9 cellular contexts compared by ENCODE assay signal in genomic region chr11:63918576-63919171, GRCh38. TPM values are rescaled to one million over a fixed set of nuclear protein-coding genes. Genes with fewer than 3 reads are reported as not detected.
DNase-seq lines count a peak whose midpoint lies in the region; ATAC-seq and TF ChIP-seq lines count a peak whose summit lies in the region.
"Had no signal": no experiment of that assay in that cellular context is flagged by ENCODE, and none has a peak within 500 bp of the region (broad histone marks: within the 10 kb centered on the region; RNA-seq: fewer than 3 reads in every experiment).

No MANE protein-coding gene starts in this region.

- H3K36me3 ChIP-seq in WERI-Rb-1 (peaks cover 16% of the 10 kb centered on the region), tibial artery (no peaks in the 10 kb centered on the region)
- H3K36me3 ChIP-seq: brain microvascular endothelial cell had no signal

- H3K36me3 Mint-ChIP-seq in activated CD8-positive, alpha-beta memory T cell treated with anti-CD3 and anti-CD28 coated beads, Interleukin-2, amount 10 ng/mL, durations not matched to agents 7 days and 5 days: no peaks in the 10 kb centered on the region
- no peaks in the 10 kb centered on the region for H3K36me3 Mint-ChIP-seq in activated CD4-positive, alpha-beta memory T cell treated with anti-CD3 and anti-CD28 coated beads, Interleukin-2, amount 10 ng/mL, durations not matched to agents 7 days and 5 days (ENCODE audit: low read depth)

- TF ChIP-seq CTCF in WERI-Rb-1 (IDR thresholded peaks at IDR 0.05; ENCODE audit: low read depth, low read length) (no peak), tibial artery (IDR thresholded peaks at IDR 0.05) (no peak)

- H3K4me3 ChIP-seq in WERI-Rb-1 (ENCODE audit: low read depth, low read length): peak overlapping the region; percentile 63
- H3K4me3 ChIP-seq in tibial artery: peak overlapping the region; percentile 54 to 63

- DNase-seq in activated CD8-positive, alpha-beta memory T cell treated with anti-CD3 and anti-CD28 coated beads for 24 hours: peak; percentile 61
- DNase-seq in activated CD8-positive, alpha-beta memory T cell treated with anti-CD3 and anti-CD28 coated beads, Interleukin-2, amount 10 ng/mL, durations not matched to agents 7 days and 5 days: no peak
- peak; percentile 64 for DNase-seq in WERI-Rb-1
- peak in 1 of 2 donors; percentile 36 for DNase-seq in left colon
- DNase-seq in tibial artery: no peak
- DNase-seq in activated CD4-positive, alpha-beta memory T cell treated with anti-CD3 and anti-CD28 coated beads, Interleukin-2, amount 10 ng/mL, durations not matched to agents 7 days and 5 days: no peak
- DNase-seq in NK-92 treated with Interleukin-12 subunit alpha and Interleukin-12 subunit beta, amount 100 ng/mL, for 24 hours (lab: John Stamatoyannopoulos, UW): no peak
- DNase-seq: brain microvascular endothelial cell had no signal

- H3K4me1 Mint-ChIP-seq in activated CD8-positive, alpha-beta memory T cell treated with anti-CD3 and anti-CD28 coated beads, Interleukin-2, amount 10 ng/mL, durations not matched to agents 7 days and 5 days: peaks cover 10% of the 10 kb centered on the region
- H3K4me1 Mint-ChIP-seq in activated CD4-positive, alpha-beta memory T cell treated with anti-CD3 and anti-CD28 coated beads, Interleukin-2, amount 10 ng/mL, durations not matched to agents 7 days and 5 days: peaks cover 9% of the 10 kb centered on the region

- CTCF ChIA-PET in activated CD8-positive, alpha-beta memory T cell treated with anti-CD3 and anti-CD28 coated beads, Interleukin-2, amount 10 ng/mL, durations not matched to agents 7 days and 5 days (lab: Charles Lee): interaction anchor here (1.3 to 2.8 kb wide), 4 partner anchors 12 to 82 kb away, joined by 4 to 10 read pairs (median 8); no protein-coding TSS in a partner anchor
- CTCF ChIA-PET in activated CD4-positive, alpha-beta memory T cell treated with anti-CD3 and anti-CD28 coated beads, Interleukin-2, amount 10 ng/mL, durations not matched to agents 7 days and 5 days (lab: Charles Lee): no interaction called here

- no peaks in the 10 kb centered on the region for H3K9me3 Mint-ChIP-seq in activated CD8-positive, alpha-beta memory T cell treated with anti-CD3 and anti-CD28 coated beads, Interleukin-2, amount 10 ng/mL, durations not matched to agents 7 days and 5 days (ENCODE audit: low read depth)
- no peaks in the 10 kb centered on the region for H3K9me3 Mint-ChIP-seq in activated CD4-positive, alpha-beta memory T cell treated with anti-CD3 and anti-CD28 coated beads, Interleukin-2, amount 10 ng/mL, durations not matched to agents 7 days and 5 days

- intact Hi-C loops in left colon (cut with DNase I, micrococcal nuclease) (no loop called here), tibial artery (cut with DNase I; ENCODE audit: low total_unique reads) (no loop called here)

- no peak overlapping the region for H3K27ac Mint-ChIP-seq in activated CD8-positive, alpha-beta memory T cell treated with anti-CD3 and anti-CD28 coated beads, Interleukin-2, amount 10 ng/mL, durations not matched to agents 7 days and 5 days
- no peak overlapping the region for H3K27ac Mint-ChIP-seq in activated CD4-positive, alpha-beta memory T cell treated with anti-CD3 and anti-CD28 coated beads, Interleukin-2, amount 10 ng/mL, durations not matched to agents 7 days and 5 days

- H3K9me3 ChIP-seq in WERI-Rb-1 (ENCODE audit: severe bottlenecking) (no peaks in the 10 kb centered on the region), tibial artery (no peaks in the 10 kb centered on the region)

- no peak overlapping the region for H3K4me3 Mint-ChIP-seq in activated CD8-positive, alpha-beta memory T cell treated with anti-CD3 and anti-CD28 coated beads, Interleukin-2, amount 10 ng/mL, durations not matched to agents 7 days and 5 days
- H3K4me3 Mint-ChIP-seq in activated CD4-positive, alpha-beta memory T cell treated with anti-CD3 and anti-CD28 coated beads, Interleukin-2, amount 10 ng/mL, durations not matched to agents 7 days and 5 days: no peak overlapping the region

- POLR2A ChIA-PET in activated CD4-positive, alpha-beta memory T cell treated with anti-CD3 and anti-CD28 coated beads, Interleukin-2, amount 10 ng/mL, durations not matched to agents 7 days and 5 days (lab: Charles Lee): no interaction called here

- peaks cover 19% of the 10 kb centered on the region for H3K27me3 Mint-ChIP-seq in activated CD8-positive, alpha-beta memory T cell treated with anti-CD3 and anti-CD28 coated beads, Interleukin-2, amount 10 ng/mL, durations not matched to agents 7 days and 5 days
- H3K27me3 Mint-ChIP-seq in activated CD4-positive, alpha-beta memory T cell treated with anti-CD3 and anti-CD28 coated beads, Interleukin-2, amount 10 ng/mL, durations not matched to agents 7 days and 5 days: peaks cover 33% of the 10 kb centered on the region

- ATAC-seq in activated CD8-positive, alpha-beta memory T cell treated with anti-CD3 and anti-CD28 coated beads, Interleukin-2, amount 10 ng/mL, durations not matched to agents 7 days and 5 days: no peak
- ATAC-seq in left colon (peak; percentile 6), HG02884 (IDR thresholded peaks at IDR 0.05; ENCODE audit: unreplicated experiment) (no peak)

- H3K27ac ChIP-seq in WERI-Rb-1 (peak overlapping the region; percentile 100), tibial artery (peak overlapping the region; percentile 87 to 95)
- H3K27ac ChIP-seq: brain microvascular endothelial cell had no signal

- H3K27me3 ChIP-seq in WERI-Rb-1 (ENCODE audit: insufficient read depth, low read depth, severe bottlenecking) (no peaks in the 10 kb centered on the region), tibial artery (no peaks in the 10 kb centered on the region)
- H3K27me3 ChIP-seq: brain microvascular endothelial cell had no signal

- H3K4me1 ChIP-seq in tibial artery: peaks cover 0 to 54% (median 52%) of the 10 kb centered on the region in 4 donors

RNA-seq across cellular contexts. Expression of gene RCOR2, which starts 1.7 kb away (rescaled TPM):
- under 1 TPM; 0.16 to 0.47 TPM for total RNA-seq in activated CD8-positive, alpha-beta memory T cell treated with anti-CD3 and anti-CD28 coated beads, Interleukin-2, amount 10 ng/mL, durations not matched to agents 7 days and 5 days
- total RNA-seq in left colon: 1 to 10 TPM; 2.1 to 2.5 TPM
- total RNA-seq in activated CD4-positive, alpha-beta memory T cell treated with anti-CD3 and anti-CD28 coated beads, Interleukin-2, amount 10 ng/mL, durations not matched to agents 7 days and 5 days: not detected

RNA-seq across cellular contexts. Expression of gene NAA40, which starts 20.1 kb away (rescaled TPM):
- total RNA-seq in activated CD8-positive, alpha-beta memory T cell treated with anti-CD3 and anti-CD28 coated beads, Interleukin-2, amount 10 ng/mL, durations not matched to agents 7 days and 5 days: 10 to 100 TPM; 37.0 to 46.0 TPM
- 10 to 100 TPM; 24.6 to 34.2 TPM for total RNA-seq in left colon
- total RNA-seq in activated CD4-positive, alpha-beta memory T cell treated with anti-CD3 and anti-CD28 coated beads, Interleukin-2, amount 10 ng/mL, durations not matched to agents 7 days and 5 days: 10 to 100 TPM; 28.9 to 31.1 TPM

RNA-seq across cellular contexts. Expression of gene COX8A, which starts 55.7 kb away (rescaled TPM):
- 100 to 1,000 TPM; 445 to 484 TPM for total RNA-seq in activated CD8-positive, alpha-beta memory T cell treated with anti-CD3 and anti-CD28 coated beads, Interleukin-2, amount 10 ng/mL, durations not matched to agents 7 days and 5 days
- total RNA-seq in left colon: 100 to 1,000 TPM; 663 to 843 TPM
- 100 to 1,000 TPM; 506 to 527 TPM for total RNA-seq in activated CD4-positive, alpha-beta memory T cell treated with anti-CD3 and anti-CD28 coated beads, Interleukin-2, amount 10 ng/mL, durations not matched to agents 7 days and 5 days

Comparison
In these comparisons a context has a peak if more than half of its experiments do, and no peak if none do; other contexts are left out.
1. DNase-seq: peak in activated CD8-positive, alpha-beta memory T cell treated with anti-CD3 and anti-CD28 coated beads for 24 hours (single experiment) and WERI-Rb-1 (single experiment); none in activated CD8-positive, alpha-beta memory T cell treated with anti-CD3 and anti-CD28 coated beads, Interleukin-2, amount 10 ng/mL, durations not matched to agents 7 days and 5 days (single experiment), tibial artery (0 of 2), activated CD4-positive, alpha-beta memory T cell treated with anti-CD3 and anti-CD28 coated beads, Interleukin-2, amount 10 ng/mL, durations not matched to agents 7 days and 5 days (single experiment) and NK-92 treated with Interleukin-12 subunit alpha and Interleukin-12 subunit beta, amount 100 ng/mL, for 24 hours (single experiment).